ENCODE assay signal across 1 cellular context in genomic region chr9:93464395-93464794, GRCh38.
A peak's percentile ranks its signal among the peaks of the same experiment; 100 is the strongest.
TF ChIP-seq lines count a peak whose summit lies in the region.

No MANE protein-coding gene starts in this region.

TF ChIP-seq in GM12878, 131 proteins besides CTCF, POLR2A, EP300 and RAD21 (continued from another document):
- TF ChIP-seq E2F8 (IDR thresholded peaks at IDR 0.05; ENCODE audit: low read depth, partially characterized antibody) (no peak), KAT2A (conservative IDR thresholded peaks at IDR 0.05; ENCODE audit: control insufficient read depth, low read depth, low read length) (no peak), ETV6 (conservative IDR thresholded peaks at IDR 0.05 in 1 of 2, IDR thresholded peaks at IDR 0.05 in 1 of 2; ENCODE audit: borderline replicate concordance in 1 of 2, low read depth in 1 of 2) (no peak), TBL1XR1 (IDR thresholded peaks at IDR 0.05; ENCODE audit: low read depth, low read length) (0 out of 2 replicates have a peak, but pooled peaks have one; percentile 40), GATAD2B (conservative IDR thresholded peaks at IDR 0.05; ENCODE audit: low read depth) (no peak), SPI1 (IDR thresholded peaks at IDR 0.05; ENCODE audit: borderline replicate concordance, insufficient read depth, low read depth, low read length) (peak; percentile 91), BRCA1 (IDR thresholded peaks at IDR 0.05; ENCODE audit: low read depth, low read length) (no peak), HDAC2 (IDR thresholded peaks at IDR 0.05) (no peak), IKZF1 (conservative IDR thresholded peaks at IDR 0.05) (peak; percentile 25; the same call in 1 of the 2 replicates), MTA2 (IDR thresholded peaks at IDR 0.05; ENCODE audit: low read depth) (no peak), JUNB (IDR thresholded peaks at IDR 0.05) (no peak), LARP7 (IDR thresholded peaks at IDR 0.05) (no peak), SRF (IDR thresholded peaks at IDR 0.05; ENCODE audit: low read depth in 2 of 2, low read length in 2 of 2) (no peak), STAT1 (conservative IDR thresholded peaks at IDR 0.05) (no peak), YY1 (IDR thresholded peaks at IDR 0.05; ENCODE audit: low read depth, low read length) (peak; percentile 90), CREM (IDR thresholded peaks at IDR 0.05; ENCODE audit: low read depth) (no peak), TCF3 (IDR thresholded peaks at IDR 0.05; ENCODE audit: borderline replicate concordance, insufficient read depth, low read depth, low read length) (no peak), SMARCA5 (IDR thresholded peaks at IDR 0.05) (no peak), DPF2 (IDR thresholded peaks at IDR 0.05) (peak; percentile 59; the same call in 1 of the 2 replicates)
- TF ChIP-seq, protein P1, sequence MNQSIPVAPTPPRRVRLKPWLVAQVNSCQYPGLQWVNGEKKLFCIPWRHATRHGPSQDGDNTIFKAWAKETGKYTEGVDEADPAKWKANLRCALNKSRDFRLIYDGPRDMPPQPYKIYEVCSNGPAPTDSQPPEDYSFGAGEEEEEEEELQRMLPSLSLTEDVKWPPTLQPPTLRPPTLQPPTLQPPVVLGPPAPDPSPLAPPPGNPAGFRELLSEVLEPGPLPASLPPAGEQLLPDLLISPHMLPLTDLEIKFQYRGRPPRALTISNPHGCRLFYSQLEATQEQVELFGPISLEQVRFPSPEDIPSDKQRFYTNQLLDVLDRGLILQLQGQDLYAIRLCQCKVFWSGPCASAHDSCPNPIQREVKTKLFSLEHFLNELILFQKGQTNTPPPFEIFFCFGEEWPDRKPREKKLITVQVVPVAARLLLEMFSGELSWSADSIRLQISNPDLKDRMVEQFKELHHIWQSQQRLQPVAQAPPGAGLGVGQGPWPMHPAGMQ (IDR thresholded peaks at IDR 0.05; ENCODE audit: borderline replicate concordance) = no peak
- TF ChIP-seq, protein P2, sequence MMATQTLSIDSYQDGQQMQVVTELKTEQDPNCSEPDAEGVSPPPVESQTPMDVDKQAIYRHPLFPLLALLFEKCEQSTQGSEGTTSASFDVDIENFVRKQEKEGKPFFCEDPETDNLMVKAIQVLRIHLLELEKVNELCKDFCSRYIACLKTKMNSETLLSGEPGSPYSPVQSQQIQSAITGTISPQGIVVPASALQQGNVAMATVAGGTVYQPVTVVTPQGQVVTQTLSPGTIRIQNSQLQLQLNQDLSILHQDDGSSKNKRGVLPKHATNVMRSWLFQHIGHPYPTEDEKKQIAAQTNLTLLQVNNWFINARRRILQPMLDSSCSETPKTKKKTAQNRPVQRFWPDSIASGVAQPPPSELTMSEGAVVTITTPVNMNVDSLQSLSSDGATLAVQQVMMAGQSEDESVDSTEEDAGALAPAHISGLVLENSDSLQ (IDR thresholded peaks at IDR 0.05) = peak; percentile 15; the same call in 1 of the 2 replicates
